29 cellular contexts compared by ENCODE assay signal in genomic region chr2:58878778-58879177, GRCh38.
DNase-seq lines count a peak whose midpoint lies in the region; ATAC-seq, FAIRE-seq and TF ChIP-seq lines count a peak whose summit lies in the region.
"Had no signal": no experiment of that assay in that cellular context is flagged by ENCODE, and none has a peak within 500 bp of the region (broad histone marks: within the 10 kb centered on the region; RNA-seq: fewer than 3 reads in every experiment).

No MANE protein-coding gene starts in this region.

- WGBS in K562 (ENCODE audit: insufficient coverage, low coverage, missing lambda C conversion rate), result 54% methylated on average over 1 of the region's 1 CpG
- WGBS in suprapubic skin, result 67% methylated on average over 1 of the region's 1 CpG

- no peak overlapping the region for H3K27ac ChIP-seq in K562 (ENCODE audit: extremely low read depth, low read depth, low read length)
- H3K27ac ChIP-seq in suprapubic skin, result no peak overlapping the region
- H3K27ac ChIP-seq: 22Rv1; A549; BLaER1; BLaER1 treated with 17β-estradiol and CSF1 and Interleukin-3, amounts not matched to agents 10 nM and 100 nM; C4-2B had no signal

- H3K9me1 ChIP-seq in K562 (ENCODE audit: control insufficient read depth, insufficient read depth, low read length), result no peaks in the 10 kb centered on the region

- no peak for ATAC-seq in K562
- ATAC-seq: A549; CD8-positive, alpha-beta T cell had no signal

- TF ChIP-seq POLR2A in K562 (conservative IDR thresholded peaks at IDR 0.05), result no peak
- TF ChIP-seq POLR2A in suprapubic skin (IDR thresholded peaks at IDR 0.05), result no peak

- intact Hi-C loops in K562 (cut with micrococcal nuclease), result no loop called here

- no peak overlapping the region for H3K9ac ChIP-seq in K562 (ENCODE audit: insufficient read depth in 1 of 2, low read depth in 2 of 2, low read length in 2 of 2)
- H3K9ac ChIP-seq: BLaER1; BLaER1 treated with 17β-estradiol and CSF1 and Interleukin-3, amounts not matched to agents 10 nM and 100 nM had no signal

- CTCF ChIA-PET in K562 (lab: Yijun Ruan, JAX; ENCODE audit: low intra/inter-chr PET ratio), result no interaction called here

- DNase-seq in K562 (ENCODE audit: extremely low read depth in 1 of 4, low spot score in 3 of 4) (no peak), suprapubic skin (ENCODE audit: low spot score in 2 of 2) (no peak)
- DNase-seq: 8988T; ACHN; AML-193; BE2C; C1 segment of cervical spinal cord; Caco-2; Calu3; CD4-positive, alpha-beta memory T cell; CD4-positive, alpha-beta T cell; CD4-positive, CD25-positive, alpha-beta regulatory T cell; CD8-positive, alpha-beta memory T cell; CD8-positive, alpha-beta T cell; COR-L47; DMS 273 treated with DMSO at 0.1 percent for 48 hours; DMS153; DMS53; DMS79; DMS79 treated with DMSO at 0.1 percent for 48 hours; DND-41; EL had no signal

- no peaks in the 10 kb centered on the region for H4K20me1 ChIP-seq in K562 (replicated peaks; ENCODE audit: control insufficient read depth, insufficient read depth, low read length)
- H4K20me1 ChIP-seq: BLaER1; BLaER1 treated with 17β-estradiol and CSF1 and Interleukin-3, amounts not matched to agents 10 nM and 100 nM had no signal

- FAIRE-seq in K562 (lab: Jason Lieb, UNC), result no peak
- FAIRE-seq: A204.1, A549, D721Med had no signal

- H3K36me3 ChIP-seq in K562 (ENCODE audit: control insufficient read depth, insufficient read depth, low read length), result no peaks in the 10 kb centered on the region
- no peaks in the 10 kb centered on the region for H3K36me3 ChIP-seq in suprapubic skin
- H3K36me3 ChIP-seq: BE2C; BLaER1; BLaER1 treated with 17β-estradiol and CSF1 and Interleukin-3, amounts not matched to agents 10 nM and 100 nM had no signal

- H3K4me1 ChIP-seq in K562 (replicated peaks in 1 of 2; ENCODE audit: control insufficient read depth in 2 of 2, insufficient read depth in 2 of 2, low read length in 2 of 2) (no peaks in the 10 kb centered on the region), suprapubic skin (no peaks in the 10 kb centered on the region)
- H3K4me1 ChIP-seq: A549; BE2C; BLaER1; BLaER1 treated with 17β-estradiol and CSF1 and Interleukin-3, amounts not matched to agents 10 nM and 100 nM; Caco-2 had no signal

- in situ Hi-C loops in K562 (cut with MboI), result no loop called here

- no peak for TF ChIP-seq CTCF in K562 (IDR thresholded peaks at IDR 0.05 in 2 of 3, conservative IDR thresholded peaks at IDR 0.05 in 1 of 3; ENCODE audit: insufficient read depth in 2 of 3, low read depth in 1 of 3, low read length in 3 of 3)
- TF ChIP-seq CTCF in suprapubic skin (IDR thresholded peaks at IDR 0.05), result no peak

- POLR2A ChIA-PET in K562 (lab: Yijun Ruan, JAX), result no interaction called here

- TF ChIP-seq RAD21 in K562 (CRISPR knock-in tag; conservative IDR thresholded peaks at IDR 0.05 in 1 of 2, IDR thresholded peaks at IDR 0.05 in 1 of 2), result no peak

- no peak overlapping the region for H2AFZ ChIP-seq in K562 (ENCODE audit: low read depth, low read length)

- BruUV-seq in K562 (replicated peaks; lab: Mats Ljungman, UMichigan), result no TSS peak

- H3K27me3 ChIP-seq in K562 (ENCODE audit: control insufficient read depth in 2 of 2, insufficient read depth in 2 of 2, low read length in 2 of 2) (no peaks in the 10 kb centered on the region), suprapubic skin (no peaks in the 10 kb centered on the region)
- H3K27me3 ChIP-seq: BE2C; BLaER1; BLaER1 treated with 17β-estradiol and CSF1 and Interleukin-3, amounts not matched to agents 10 nM and 100 nM had no signal

- no peak overlapping the region for H3K4me2 ChIP-seq in K562 (ENCODE audit: insufficient read depth, low read length)
- H3K4me2 ChIP-seq: A549; BLaER1; BLaER1 treated with 17β-estradiol and CSF1 and Interleukin-3, amounts not matched to agents 10 nM and 100 nM had no signal

- H3K9me3 ChIP-seq in K562 (replicated peaks; ENCODE audit: control insufficient read depth, insufficient read depth, low read depth, low read length) (no peaks in the 10 kb centered on the region), suprapubic skin (no peaks in the 10 kb centered on the region)
- H3K9me3 ChIP-seq: A549; BE2C; BLaER1; BLaER1 treated with 17β-estradiol and CSF1 and Interleukin-3, amounts not matched to agents 10 nM and 100 nM; Caco-2 had no signal

- H3K4me3 ChIP-seq in K562, result no peak overlapping the region
- no peak overlapping the region for H3K4me3 ChIP-seq in suprapubic skin
- H3K4me3 ChIP-seq: A549; BLaER1; BLaER1 treated with 17β-estradiol and CSF1 and Interleukin-3, amounts not matched to agents 10 nM and 100 nM had no signal

- H3K79me2 ChIP-seq in K562 (ENCODE audit: control insufficient read depth, insufficient read depth, low read length), result no peaks in the 10 kb centered on the region

- TF ChIP-seq EP300 in K562 (IDR thresholded peaks at IDR 0.05; ENCODE audit: low read length) (no peak), suprapubic skin (IDR thresholded peaks at IDR 0.05) (no peak)

TF ChIP-seq in K562, 482 proteins besides CTCF, POLR2A, EP300 and RAD21:
- TF ChIP-seq ZFP36 (IDR thresholded peaks at IDR 0.05; ENCODE audit: low read depth, low read length, partially characterized antibody) (peak; percentile 95), RBM25 (IDR thresholded peaks at IDR 0.05; ENCODE audit: low read depth, low read length, severe bottlenecking) (peak; percentile 73), CHCHD3 (CRISPR knock-in tag; IDR thresholded peaks at IDR 0.05) (no peak), NUFIP1 (IDR thresholded peaks at IDR 0.05; ENCODE audit: partially characterized antibody) (no peak)
- TF ChIP-seq, protein P1, sequence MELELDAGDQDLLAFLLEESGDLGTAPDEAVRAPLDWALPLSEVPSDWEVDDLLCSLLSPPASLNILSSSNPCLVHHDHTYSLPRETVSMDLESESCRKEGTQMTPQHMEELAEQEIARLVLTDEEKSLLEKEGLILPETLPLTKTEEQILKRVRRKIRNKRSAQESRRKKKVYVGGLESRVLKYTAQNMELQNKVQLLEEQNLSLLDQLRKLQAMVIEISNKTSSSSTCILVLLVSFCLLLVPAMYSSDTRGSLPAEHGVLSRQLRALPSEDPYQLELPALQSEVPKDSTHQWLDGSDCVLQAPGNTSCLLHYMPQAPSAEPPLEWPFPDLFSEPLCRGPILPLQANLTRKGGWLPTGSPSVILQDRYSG (tag; conservative IDR thresholded peaks at IDR 0.05; ENCODE audit: low read depth), result no peak
TF ChIP-seq in K562: peak in this region for 2.
